ENCODE assay signal across 28 cellular contexts in the genomic region with DNA sequence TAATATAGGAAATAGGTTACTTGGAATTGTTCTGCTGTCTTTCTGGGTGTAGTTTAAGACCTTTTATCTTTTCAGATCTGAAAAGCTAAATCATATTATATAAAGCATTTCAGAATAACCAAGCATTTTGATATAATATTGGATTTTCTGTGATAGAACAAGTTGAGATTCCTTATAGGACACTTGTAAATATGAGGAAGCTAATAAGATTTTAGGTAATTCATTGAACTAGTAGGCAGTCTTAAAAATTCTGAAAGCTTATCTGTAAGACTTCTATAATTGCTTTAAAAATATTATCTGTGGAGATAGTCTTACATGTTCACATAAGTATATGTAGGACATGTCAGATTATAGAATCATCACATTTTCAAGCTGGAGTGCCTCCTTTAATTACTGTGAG.
"Had no signal": no experiment of that assay in that cellular context is flagged by ENCODE, and none has a peak within 500 bp of the region (broad histone marks: within the 10 kb centered on the region; RNA-seq: fewer than 3 reads in every experiment).

No MANE protein-coding gene starts in this region.

- H3K9me3 ChIP-seq: colonic mucosa, esophagus muscularis mucosa, gastrocnemius medialis, gastroesophageal sphincter had no signal

- H3K4me3 ChIP-seq: colonic mucosa, coronary artery, dorsolateral prefrontal cortex, esophagus muscularis mucosa, esophagus squamous epithelium, gastrocnemius medialis, gastroesophageal sphincter, heart left ventricle, heart right ventricle, hepatocyte had no signal

- DNase-seq: colonic mucosa; cortex of kidney; dermis blood vessel endothelial cell; dorsolateral prefrontal cortex; effector CD4-positive, alpha-beta T cell; effector CD8-positive, alpha-beta T cell; effector memory CD4-positive, alpha-beta T cell; effector memory CD8-positive, alpha-beta T cell; endodermal cell; erythroblast; esophagus squamous epithelium; foreskin fibroblast; foreskin keratinocyte; foreskin melanocyte; gastrocnemius medialis; glutamatergic neuron; head of caudate nucleus; heart left ventricle; heart right ventricle had no signal

- H3K36me3 ChIP-seq: colonic mucosa, esophagus muscularis mucosa, esophagus squamous epithelium, gastrocnemius medialis, gastroesophageal sphincter, heart left ventricle, heart right ventricle had no signal

- ATAC-seq: effector memory CD8-positive, alpha-beta T cell; esophagus mucosa; foreskin keratinocyte; gastrocnemius medialis; gastroesophageal sphincter; heart left ventricle; heart right ventricle had no signal

- H3K4me1 ChIP-seq: colonic mucosa, esophagus muscularis mucosa, esophagus squamous epithelium, gastrocnemius medialis, gastroesophageal sphincter, heart left ventricle, heart right ventricle had no signal

- H3K4me2 ChIP-seq: hepatocyte had no signal

- FAIRE-seq: colon, endometrium, endothelial cell of umbilical vein had no signal

- H3K27ac ChIP-seq: colonic mucosa, coronary artery, dorsolateral prefrontal cortex, epithelial cell of prostate, esophagus muscularis mucosa, esophagus squamous epithelium, foreskin keratinocyte, gastrocnemius medialis, gastroesophageal sphincter, heart left ventricle, heart right ventricle, hepatocyte had no signal
